8 cellular contexts compared by ENCODE assay signal in the genomic region with DNA sequence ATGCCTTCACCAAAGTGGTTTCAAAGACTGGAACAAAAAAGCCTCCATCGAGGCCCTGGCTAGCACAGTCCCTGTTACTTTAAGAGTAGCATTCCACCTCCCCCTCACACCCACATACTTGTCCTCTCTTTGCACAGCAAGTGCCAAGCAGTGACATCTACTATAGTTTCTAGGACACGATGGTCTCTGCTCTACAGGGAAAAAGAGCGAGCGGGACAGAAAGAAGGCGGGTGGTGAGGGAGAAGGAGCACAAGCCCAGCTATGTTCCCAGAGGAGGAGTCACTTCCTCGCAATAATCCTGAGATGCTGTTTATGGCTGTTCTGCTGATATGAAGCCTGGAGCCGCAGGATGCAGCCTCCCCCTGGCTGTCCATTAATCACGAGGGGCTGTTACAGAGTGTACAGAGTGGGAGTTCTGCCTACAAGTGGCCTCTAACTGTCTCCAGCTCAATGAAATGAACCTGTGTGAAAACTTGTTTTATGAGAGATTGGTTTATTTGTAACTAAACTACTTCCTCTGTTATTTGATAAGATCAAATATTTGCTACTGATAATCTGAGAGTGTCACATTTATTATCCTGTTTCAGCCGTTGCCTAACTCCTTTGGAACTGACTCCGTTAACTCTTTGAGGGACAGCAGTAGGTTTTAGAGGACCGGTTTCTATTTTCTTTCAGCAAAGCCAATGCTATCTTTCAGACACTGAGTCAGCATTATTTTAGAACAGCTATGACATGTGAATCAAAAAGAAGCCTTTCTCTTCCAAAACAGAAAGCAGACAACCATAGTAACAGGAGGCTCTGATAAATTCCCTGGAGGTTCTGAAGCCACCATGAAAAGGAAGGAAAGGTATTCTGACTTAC.
A peak's percentile ranks its signal among the peaks of the same experiment; 100 is the strongest.
DNase-seq lines count a peak whose midpoint lies in the region; ATAC-seq, FAIRE-seq and TF ChIP-seq lines count a peak whose summit lies in the region.

No MANE protein-coding gene starts in this region.

- peak; percentile 33 for DNase-seq in UCSD-AML1 (lab: John Stamatoyannopoulos, UW; ENCODE audit: unreplicated experiment)
- peak; percentile 24 to 85 (median 61) for DNase-seq in head of caudate nucleus
- peak in 5 of 6 donors; percentile 45 to 78 (median 54) for DNase-seq in pancreas
- DNase-seq in stimulated activated CD4-positive, alpha-beta T cell treated with anti-CD3 and anti-CD28 coated beads, Interleukin-2, amount 100 ng/mL, for 24 hours, result no peak
- no peak for DNase-seq in SKM-1 (lab: John Stamatoyannopoulos, UW; ENCODE audit: unreplicated experiment)
- no peak for DNase-seq in NCI-H774 (lab: John Stamatoyannopoulos, UW)

- TF ChIP-seq CTCF in pancreas (IDR thresholded peaks at IDR 0.05), result no peak

- H3K36me3 ChIP-seq in pancreas, result no peaks in the 10 kb centered on the region

- peak overlapping the region in 1 of 4 donors; percentile 17 for H3K4me3 ChIP-seq in pancreas

- peak; percentile 25 for ATAC-seq in GM18511 (IDR thresholded peaks at IDR 0.05; ENCODE audit: unreplicated experiment)
- peak; percentile 83 to 88 (median 87) for ATAC-seq in pancreas
- no peak for ATAC-seq in GM19455 (IDR thresholded peaks at IDR 0.05; ENCODE audit: unreplicated experiment)

- intact Hi-C loops in head of caudate nucleus (cut with DNase I), result loop anchor here (5.0 to 10.0 kb wide), 2 partner anchors 198 to 209 kb away; a partner anchor contains a TSS
- intact Hi-C loops in pancreas (cut with DNase I), result no loop called here

- peaks cover 19 to 39% (median 30%) of the 10 kb centered on the region in 3 donors for H3K4me1 ChIP-seq in pancreas

- H3K27me3 ChIP-seq in pancreas, result no peaks in the 10 kb centered on the region

- peak overlapping the region; percentile 19 to 67 (median 58) for H3K27ac ChIP-seq in pancreas

- FAIRE-seq in pancreas (lab: Jason Lieb, UNC), result peak; percentile 64

- no peaks in the 10 kb centered on the region for H3K9me3 ChIP-seq in pancreas

- 2 to 4% methylated on average over 11 of the region's 11 CpGs for WGBS in pancreas, 2 donors

Comparison
In these comparisons a context has a peak if more than half of its experiments do, and no peak if none do; other contexts are left out.
1. DNase-seq: peak in UCSD-AML1 (single experiment), head of caudate nucleus (42 of 42) and pancreas (5 of 6); none in stimulated activated CD4-positive, alpha-beta T cell treated with anti-CD3 and anti-CD28 coated beads, Interleukin-2, amount 100 ng/mL, for 24 hours (0 of 2), SKM-1 (single experiment) and NCI-H774 (single experiment).